18 cellular contexts compared by ENCODE assay signal in the genomic region with DNA sequence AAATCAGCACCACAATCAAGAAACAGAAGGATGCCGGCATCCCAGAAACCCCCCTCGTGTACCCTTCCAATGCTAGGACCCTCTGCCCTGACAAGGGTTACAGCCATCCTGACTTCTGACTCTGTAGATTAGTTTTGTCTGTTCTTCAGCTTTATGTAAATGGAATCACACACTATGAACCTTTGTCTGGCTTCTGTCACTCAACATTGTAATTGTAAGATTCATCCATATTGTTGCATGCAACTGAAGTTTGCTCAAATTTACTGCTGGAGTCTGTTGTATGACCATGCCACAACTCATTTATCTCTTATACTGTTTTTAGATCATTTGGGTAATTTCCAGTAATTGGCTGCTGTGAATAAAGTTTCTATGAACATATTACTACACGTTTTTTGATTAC.
"Had no signal": no experiment of that assay in that cellular context is flagged by ENCODE, and none has a peak within 500 bp of the region (broad histone marks: within the 10 kb centered on the region; RNA-seq: fewer than 3 reads in every experiment).

No MANE protein-coding gene starts in this region.

- H3K4me3 Mint-ChIP-seq: activated naive CD8-positive, alpha-beta T cell treated with anti-CD3 and anti-CD28 coated beads for 36 hours; dendritic cell treated with granulocyte-macrophage colony-stimulating factor and Interleukin-4, amounts not matched to agents 40 ng/mL and 50 ng/mL, for 4 days; nephron; stimulated activated naive B cell treated with anti-CD40 and anti-IgM and Interleukin-4, amounts not matched to agents 10 μg/mL and 1 μg/mL and 100 μg/mL, for 72 hours; T-helper 2 cell treated with Interferon-gamma antibody and Interleukin-4, amounts not matched to agents 5 μg/mL and 100 μg/mL, for 36 hours had no signal

- H3K4me1 Mint-ChIP-seq: nephron had no signal

- H3K9me3 Mint-ChIP-seq: activated naive CD8-positive, alpha-beta T cell treated with anti-CD3 and anti-CD28 coated beads for 36 hours; activated T-helper 2 cell treated with anti-CD3 and anti-CD28 coated beads, Interferon-gamma antibody, Interleukin-2, Interleukin-4, amounts not matched to agents 10 μg/mL and 5 μg/mL and 100 μg/mL, durations not matched to agents 14 hours and 24 hours and 36 hours; dendritic cell treated with granulocyte-macrophage colony-stimulating factor and Interleukin-4, amounts not matched to agents 40 ng/mL and 50 ng/mL, for 4 days; nephron; stimulated activated naive B cell treated with anti-CD40 and anti-IgM and Interleukin-4, amounts not matched to agents 10 μg/mL and 1 μg/mL and 100 μg/mL, for 72 hours; T-helper 2 cell treated with Interferon-gamma antibody and Interleukin-4, amounts not matched to agents 5 μg/mL and 100 μg/mL, for 36 hours had no signal

- ATAC-seq: foreskin keratinocyte; left ventricle myocardium superior; stimulated activated naive B cell treated with anti-CD40 and anti-IgM and Interleukin-4, amounts not matched to agents 10 μg/mL and 1 μg/mL and 100 μg/mL, for 72 hours had no signal

- DNase-seq: activated CD4-positive, CD25-positive, alpha-beta regulatory T cell; activated CD8-positive, alpha-beta memory T cell treated with anti-CD3 and anti-CD28 coated beads, Interleukin-2, amount 50 U/mL, for 48 hours; activated naive CD8-positive, alpha-beta T cell treated with anti-CD3 and anti-CD28 coated beads for 36 hours; brain microvascular endothelial cell; cerebellar nuclear complex; effector memory CD4-positive, alpha-beta T cell; foreskin keratinocyte; kidney glomerular epithelial cell; left ventricle myocardium superior; mesenchymal stem cell; stimulated activated CD4-positive, alpha-beta T cell treated with anti-CD3 and anti-CD28 coated beads, Interleukin-2, amount 100 ng/mL, for 48 hours; stimulated activated naive B cell treated with anti-CD40 and anti-IgM and Interleukin-4, amounts not matched to agents 10 μg/mL and 1 μg/mL and 100 μg/mL, for 72 hours; uterus had no signal

- H3K27ac Mint-ChIP-seq: activated T-helper 2 cell treated with anti-CD3 and anti-CD28 coated beads, Interferon-gamma antibody, Interleukin-2, Interleukin-4, amounts not matched to agents 10 μg/mL and 5 μg/mL and 100 μg/mL, durations not matched to agents 14 hours and 24 hours and 36 hours; dendritic cell treated with granulocyte-macrophage colony-stimulating factor and Interleukin-4, amounts not matched to agents 40 ng/mL and 50 ng/mL, for 4 days; nephron; progenitor cell of endocrine pancreas; T-helper 2 cell treated with Interferon-gamma antibody and Interleukin-4, amounts not matched to agents 5 μg/mL and 100 μg/mL, for 36 hours had no signal

- H3K27me3 Mint-ChIP-seq: activated naive CD8-positive, alpha-beta T cell treated with anti-CD3 and anti-CD28 coated beads for 36 hours; dendritic cell treated with granulocyte-macrophage colony-stimulating factor and Interleukin-4, amounts not matched to agents 40 ng/mL and 50 ng/mL, for 4 days; progenitor cell of endocrine pancreas; stimulated activated naive B cell treated with anti-CD40 and anti-IgM and Interleukin-4, amounts not matched to agents 10 μg/mL and 1 μg/mL and 100 μg/mL, for 72 hours had no signal
